In the genomic region with DNA sequence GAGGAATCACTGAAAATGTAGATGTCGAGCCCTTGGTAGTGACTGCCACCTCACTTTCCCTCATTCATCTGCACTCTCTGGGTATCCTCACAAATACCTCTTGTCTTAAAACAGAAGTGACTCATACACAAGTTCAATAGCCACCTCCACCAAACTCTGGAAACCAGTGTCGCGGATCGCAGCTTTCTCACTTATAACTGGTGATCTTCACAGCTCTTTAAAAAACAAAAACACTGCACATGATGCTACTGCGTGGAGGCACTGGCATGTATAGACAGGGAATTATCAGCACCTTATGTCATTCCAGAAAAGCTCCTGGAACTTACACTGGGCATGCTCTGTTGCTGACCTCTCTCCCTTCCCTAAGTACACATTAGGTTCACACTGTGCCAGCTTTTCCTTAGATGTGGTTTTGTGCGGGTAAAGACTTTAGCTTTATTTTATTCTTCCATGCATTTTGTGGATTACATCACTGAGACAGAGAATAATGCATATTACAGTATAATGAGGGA, we compare ENCODE assay signal across 20 cellular contexts.
DNase-seq lines count a peak whose midpoint lies in the region; ATAC-seq, FAIRE-seq and TF ChIP-seq lines count a peak whose summit lies in the region.
"Had no signal": no experiment of that assay in that cellular context is flagged by ENCODE, and none has a peak within 500 bp of the region (broad histone marks: within the 10 kb centered on the region; RNA-seq: fewer than 3 reads in every experiment).

No MANE protein-coding gene starts in this region.

- H3K27ac Mint-ChIP-seq in T-helper 17 cell, result no peak overlapping the region
- no peak overlapping the region for H3K27ac Mint-ChIP-seq in activated naive CD4-positive, alpha-beta T cell treated with anti-CD3 and anti-CD28 coated beads, Interleukin-2, amount 50 U/mL, for 72 hours
- H3K27ac Mint-ChIP-seq in natural killer cell treated with Interleukin-12 subunit alpha and Interleukin-12 subunit beta and Interleukin-15 and Interleukin-18, amount 100 ng/mL, for 72 hours, result no peak overlapping the region
- H3K27ac Mint-ChIP-seq: activated T-cell treated with anti-CD3 and anti-CD28 coated beads, Interleukin-2, amount 50 U/mL, for 24 hours; nephron had no signal

- no peaks in the 10 kb centered on the region for H3K27me3 Mint-ChIP-seq in T-helper 17 cell
- H3K27me3 Mint-ChIP-seq in natural killer cell treated with Interleukin-12 subunit alpha and Interleukin-12 subunit beta and Interleukin-15 and Interleukin-18, amount 100 ng/mL, for 72 hours, result peaks cover 0 to 22% of the 10 kb centered on the region in 2 donors

- H3K4me2 ChIP-seq in HepG2 (ENCODE audit: low read depth, low read length) (no peak overlapping the region), OCI-LY3 (ENCODE audit: low read length) (peak overlapping the region; percentile 71)
- H3K4me2 ChIP-seq: A549, SK-N-SH had no signal

- H3K9ac ChIP-seq in HepG2 (ENCODE audit: insufficient read depth, low read depth, low read length), result no peak overlapping the region
- H3K9ac ChIP-seq in OCI-LY3 (ENCODE audit: low read length), result peak overlapping the region; percentile 76
- H3K9ac ChIP-seq: SK-N-SH had no signal

- H3K79me2 ChIP-seq in HepG2 (ENCODE audit: insufficient read depth, low read length) (no peaks in the 10 kb centered on the region), OCI-LY3 (ENCODE audit: low read length) (no peaks in the 10 kb centered on the region)

- intact Hi-C loops in right lobe of liver (cut with DNase I), result no loop called here
- intact Hi-C loops in HepG2 (cut with micrococcal nuclease; ENCODE audit: unreplicated experiment), result no loop called here

- no peaks in the 10 kb centered on the region for H3K4me1 Mint-ChIP-seq in T-helper 17 cell
- H3K4me1 Mint-ChIP-seq in natural killer cell treated with Interleukin-12 subunit alpha and Interleukin-12 subunit beta and Interleukin-15 and Interleukin-18, amount 100 ng/mL, for 72 hours (ENCODE audit: low read depth in 2 of 2), result peaks cover 0 to 6% of the 10 kb centered on the region in 2 donors

- H3K36me3 Mint-ChIP-seq in T-helper 17 cell (ENCODE audit: low read depth), result no peaks in the 10 kb centered on the region
- H3K36me3 Mint-ChIP-seq in activated naive CD4-positive, alpha-beta T cell treated with anti-CD3 and anti-CD28 coated beads, Interleukin-2, amount 50 U/mL, for 72 hours, result peaks cover 5 to 6% of the 10 kb centered on the region in 2 donors
- H3K36me3 Mint-ChIP-seq in natural killer cell treated with Interleukin-12 subunit alpha and Interleukin-12 subunit beta and Interleukin-15 and Interleukin-18, amount 100 ng/mL, for 72 hours, result no peaks in the 10 kb centered on the region

- TF ChIP-seq EP300 in HepG2 (IDR thresholded peaks at IDR 0.05; ENCODE audit: low read depth in 2 of 2, low read length in 2 of 2) (no peak), HepG2 (CRISPR knock-in tag; IDR thresholded peaks at IDR 0.05; ENCODE audit: borderline replicate concordance) (no peak)

- H3K4me3 ChIP-seq in right lobe of liver (no peak overlapping the region), HepG2 (replicated peaks in 1 of 3; ENCODE audit: insufficient read depth in 1 of 3, low read depth in 2 of 3, low read length in 3 of 3) (no peak overlapping the region), OCI-LY3 (ENCODE audit: low read length) (peak overlapping the region; percentile 38)
- H3K4me3 ChIP-seq: A549, upper lobe of right lung had no signal

- in situ Hi-C loops in HepG2 (cut with HindIII; ENCODE audit: extremely low pct_ligation_motif_present, low pct_unique_long_range_greater_than_20kb), result no loop called here

- H4K20me1 ChIP-seq in HepG2 (ENCODE audit: insufficient read depth, low read length), result 0 out of 2 replicates have a peak, but pooled peaks cover 2% of the 10 kb centered on the region
- H4K20me1 ChIP-seq in OCI-LY3 (ENCODE audit: insufficient read depth, low read length), result no peaks in the 10 kb centered on the region

- TF ChIP-seq POLR2A in right lobe of liver (IDR thresholded peaks at IDR 0.05) (no peak), HepG2 (IDR thresholded peaks at IDR 0.05; ENCODE audit: insufficient read depth in 1 of 2, low read depth in 2 of 2, low read length in 2 of 2) (no peak)

- CTCF ChIA-PET in HepG2 (lab: Yijun Ruan, JAX; ENCODE audit: low intra/inter-chr PET ratio, low total read pairs), result no interaction called here

- H3K9me3 ChIP-seq in right lobe of liver, result no peaks in the 10 kb centered on the region
- H3K9me3 ChIP-seq in HepG2 (ENCODE audit: low read length), result no peaks in the 10 kb centered on the region
- H3K9me3 ChIP-seq in OCI-LY3 (ENCODE audit: insufficient read depth, low read length), result no peaks in the 10 kb centered on the region
- no peaks in the 10 kb centered on the region for H3K9me3 ChIP-seq in T-helper 17 cell (ENCODE audit: control insufficient read depth, low read length, poor library complexity, severe bottlenecking)
- H3K9me3 ChIP-seq: A549, SK-N-SH, upper lobe of right lung had no signal

- ATAC-seq in right lobe of liver, result peak in 3 of 4 donors; percentile 58 to 78 (median 71)
- no peak for ATAC-seq in HepG2
- ATAC-seq in HG02610 (IDR thresholded peaks at IDR 0.05; ENCODE audit: unreplicated experiment), result peak; percentile 26
- no peak for ATAC-seq in T-helper 17 cell
- ATAC-seq in activated naive CD4-positive, alpha-beta T cell treated with anti-CD3 and anti-CD28 coated beads, Interleukin-2, amount 50 U/mL, for 72 hours, result no peak
- ATAC-seq in natural killer cell treated with Interleukin-12 subunit alpha and Interleukin-12 subunit beta and Interleukin-15 and Interleukin-18, amount 100 ng/mL, for 72 hours, result no peak
- ATAC-seq: A549; activated CD4-positive, CD25-positive, alpha-beta regulatory T cell treated with anti-CD3 and anti-CD28 coated beads, Interleukin-2, amount 50 U/mL, for 24 hours had no signal

- H3K27ac ChIP-seq in right lobe of liver (no peak overlapping the region), HepG2 (ENCODE audit: extremely low read length, insufficient read depth, low read length) (no peak overlapping the region), OCI-LY3 (ENCODE audit: low read length) (peak overlapping the region; percentile 97)
- H3K27ac ChIP-seq: A549, upper lobe of right lung had no signal

- TF ChIP-seq CTCF in right lobe of liver (IDR thresholded peaks at IDR 0.05) (no peak), HepG2 (CRISPR knock-in tag; IDR thresholded peaks at IDR 0.05) (no peak), OCI-LY3 (IDR thresholded peaks at IDR 0.05; ENCODE audit: low read depth, low read length) (no peak)

- FAIRE-seq in HepG2 (lab: Jason Lieb, UNC) (no peak), urothelium cell line (lab: Jason Lieb, UNC) (peak; percentile 40)
- FAIRE-seq: A549, islet of Langerhans had no signal

- 27% methylated on average over 2 of the region's 6 CpGs for WGBS in right lobe of liver (ENCODE audit: insufficient coverage, low coverage, low lambda C conversion rate, missing lambda C conversion rate)
- 8% methylated on average over 6 of the region's 6 CpGs for WGBS in HepG2 (ENCODE audit: low lambda C conversion rate)

- no TSS peak for BruUV-seq in HepG2 (replicated peaks; lab: Mats Ljungman, UMichigan)

- POLR2A ChIA-PET in HepG2 (lab: Yijun Ruan, JAX), result no interaction called here

- no peaks in the 10 kb centered on the region for H3K36me3 ChIP-seq in right lobe of liver
- no peaks in the 10 kb centered on the region for H3K36me3 ChIP-seq in HepG2 (replicated peaks in 1 of 2; ENCODE audit: control insufficient read depth in 1 of 2, insufficient read depth in 2 of 2, low read length in 2 of 2)
- no peaks in the 10 kb centered on the region for H3K36me3 ChIP-seq in OCI-LY3 (replicated peaks; ENCODE audit: low read depth, low read length)
- H3K36me3 ChIP-seq: upper lobe of right lung had no signal

- TF ChIP-seq RAD21 in HepG2 (CRISPR knock-in tag; IDR thresholded peaks at IDR 0.05), result no peak

- no peaks in the 10 kb centered on the region for H3K4me1 ChIP-seq in right lobe of liver
- no peaks in the 10 kb centered on the region for H3K4me1 ChIP-seq in HepG2 (ENCODE audit: insufficient read depth, low read length)
- H3K4me1 ChIP-seq in OCI-LY3 (ENCODE audit: low read length), result peaks cover 85% of the 10 kb centered on the region
- H3K4me1 ChIP-seq: A549 had no signal

- DNase-seq in right lobe of liver (no peak), HepG2 (ENCODE audit: low spot score) (no peak), urothelium cell line (ENCODE audit: low spot score) (peak; percentile 62), T-helper 17 cell (no peak)
- DNase-seq in activated naive CD4-positive, alpha-beta T cell treated with anti-CD3 and anti-CD28 coated beads, Interleukin-2, amount 50 U/mL, for 72 hours (ENCODE audit: low spot score in 2 of 2), result no peak
- DNase-seq in natural killer cell treated with Interleukin-12 subunit alpha and Interleukin-12 subunit beta and Interleukin-15 and Interleukin-18, amount 100 ng/mL, for 72 hours (ENCODE audit: low spot score), result no peak
- DNase-seq: activated T-cell treated with anti-CD3 and anti-CD28 coated beads, Interleukin-2, amount 50 U/mL, for 24 hours; aorta; effector CD4-positive, alpha-beta T cell; foreskin fibroblast; NCI-H1105 treated with DMSO at 0.1 percent for 48 hours; NCI-H82; upper lobe of right lung had no signal

- H2AFZ ChIP-seq in HepG2 (ENCODE audit: low read length) (no peak overlapping the region), OCI-LY3 (ENCODE audit: low read depth, low read length) (no peak overlapping the region)

- H3K9me3 Mint-ChIP-seq in activated naive CD4-positive, alpha-beta T cell treated with anti-CD3 and anti-CD28 coated beads, Interleukin-2, amount 50 U/mL, for 72 hours, result peaks cover 17 to 20% of the 10 kb centered on the region in 2 donors
- no peaks in the 10 kb centered on the region for H3K9me3 Mint-ChIP-seq in natural killer cell treated with Interleukin-12 subunit alpha and Interleukin-12 subunit beta and Interleukin-15 and Interleukin-18, amount 100 ng/mL, for 72 hours
- H3K9me3 Mint-ChIP-seq: nephron had no signal

- no peak overlapping the region for H3K4me3 Mint-ChIP-seq in T-helper 17 cell
- no peak overlapping the region for H3K4me3 Mint-ChIP-seq in natural killer cell treated with Interleukin-12 subunit alpha and Interleukin-12 subunit beta and Interleukin-15 and Interleukin-18, amount 100 ng/mL, for 72 hours
- H3K4me3 Mint-ChIP-seq: activated T-cell treated with anti-CD3 and anti-CD28 coated beads, Interleukin-2, amount 50 U/mL, for 24 hours; nephron had no signal

- H3K27me3 ChIP-seq in right lobe of liver (no peaks in the 10 kb centered on the region), HepG2 (ENCODE audit: control insufficient read depth in 1 of 2, insufficient read depth in 2 of 2, low read length in 2 of 2) (peaks cover 2 to 12% of the 10 kb centered on the region in 2 experiments; a peak in 4 of 5 replicates), OCI-LY3 (ENCODE audit: low read depth, low read length) (no peaks in the 10 kb centered on the region)
- H3K27me3 ChIP-seq: upper lobe of right lung had no signal

Comparison
In these comparisons a context has a peak if more than half of its experiments do, and no peak if none do; other contexts are left out.
1. ATAC-seq: peak in right lobe of liver (3 of 4) and HG02610 (single experiment); none in HepG2 (single experiment), T-helper 17 cell (single experiment), activated naive CD4-positive, alpha-beta T cell treated with anti-CD3 and anti-CD28 coated beads, Interleukin-2, amount 50 U/mL, for 72 hours (0 of 2) and natural killer cell treated with Interleukin-12 subunit alpha and Interleukin-12 subunit beta and Interleukin-15 and Interleukin-18, amount 100 ng/mL, for 72 hours (0 of 2).